31 cellular contexts compared by ENCODE assay signal in genomic region chr7:57404967-57405421, GRCh38. TPM values are rescaled to one million over a fixed set of nuclear protein-coding genes. Genes with fewer than 3 reads are reported as not detected.
DNase-seq lines count a peak whose midpoint lies in the region; ATAC-seq, FAIRE-seq and TF ChIP-seq lines count a peak whose summit lies in the region.
"Had no signal": no experiment of that assay in that cellular context is flagged by ENCODE, and none has a peak within 500 bp of the region (broad histone marks: within the 10 kb centered on the region; RNA-seq: fewer than 3 reads in every experiment).

No MANE protein-coding gene starts in this region.

- FAIRE-seq in urothelium cell line (lab: Jason Lieb, UNC): peak; percentile 77

- H3K4me2 ChIP-seq in neural progenitor cell: no peak overlapping the region
- H3K4me2 ChIP-seq: PC-9 had no signal

- H3K4me1 Mint-ChIP-seq in osteocyte (ENCODE audit: unreplicated experiment) (no peaks in the 10 kb centered on the region), neural progenitor cell (no peaks in the 10 kb centered on the region)

- no peak overlapping the region for H3K9ac ChIP-seq in adipocyte (ENCODE audit: low read length)
- no peak overlapping the region for H3K9ac ChIP-seq in neural progenitor cell
- H3K9ac ChIP-seq: GM23248 had no signal

- no peak for TF ChIP-seq CTCF in left ventricle myocardium inferior (IDR thresholded peaks at IDR 0.05; ENCODE audit: borderline replicate concordance)
- TF ChIP-seq CTCF in osteocyte (IDR thresholded peaks at IDR 0.05): no peak
- TF ChIP-seq CTCF in neural progenitor cell (IDR thresholded peaks at IDR 0.05): no peak

- H3K27me3 Mint-ChIP-seq in osteocyte (ENCODE audit: unreplicated experiment): no peaks in the 10 kb centered on the region
- H3K27me3 Mint-ChIP-seq in neural progenitor cell (ENCODE audit: insufficient read depth, low read depth): peaks cover 5% of the 10 kb centered on the region

- H3K4me3 ChIP-seq in adipocyte (ENCODE audit: low read length) (peak overlapping the region; percentile 76), left ventricle myocardium inferior (peak overlapping the region; percentile 72), neural progenitor cell (no peak overlapping the region), H7 (ENCODE audit: insufficient read depth, low read depth, low read length) (no peak overlapping the region)
- H3K4me3 ChIP-seq: GM23248, PC-9 had no signal

- no peaks in the 10 kb centered on the region for H3F3A ChIP-seq in neural progenitor cell (ENCODE audit: low read depth)

- H3K4me3 Mint-ChIP-seq in osteocyte (ENCODE audit: unreplicated experiment) (no peak overlapping the region), neural progenitor cell (no peak overlapping the region)
- H3K4me3 Mint-ChIP-seq: activated T-cell treated with anti-CD3 and anti-CD28 coated beads, Interleukin-2, amount 50 U/mL, for 72 hours had no signal

- no peaks in the 10 kb centered on the region for H3K36me3 Mint-ChIP-seq in osteocyte (ENCODE audit: unreplicated experiment)
- no peaks in the 10 kb centered on the region for H3K36me3 Mint-ChIP-seq in neural progenitor cell

- H3K27ac Mint-ChIP-seq in osteocyte (ENCODE audit: unreplicated experiment) (no peak overlapping the region), neural progenitor cell (no peak overlapping the region)
- H3K27ac Mint-ChIP-seq: activated T-cell treated with anti-CD3 and anti-CD28 coated beads, Interleukin-2, amount 50 U/mL, for 72 hours had no signal

- H3K27me3 ChIP-seq in adipocyte (replicated peaks; ENCODE audit: control insufficient read depth, insufficient read depth, low read length) (no peaks in the 10 kb centered on the region), left ventricle myocardium inferior (ENCODE audit: low read depth) (no peaks in the 10 kb centered on the region), neural progenitor cell (no peaks in the 10 kb centered on the region), H7 (ENCODE audit: control insufficient read depth, insufficient read depth, low read length) (no peaks in the 10 kb centered on the region)
- H3K27me3 ChIP-seq: breast epithelium had no signal

- H3K9me3 Mint-ChIP-seq in osteocyte (ENCODE audit: unreplicated experiment) (peaks cover 45% of the 10 kb centered on the region), neural progenitor cell (peaks cover 59% of the 10 kb centered on the region)

- peak overlapping the region; percentile 90 for H3K27ac ChIP-seq in left ventricle myocardium inferior (replicated peaks)
- H3K27ac ChIP-seq in neural progenitor cell: no peak overlapping the region
- H3K27ac ChIP-seq: breast epithelium, C4-2B, GM23248, PC-9, VCaP had no signal

- H3K79me2 ChIP-seq in neural progenitor cell (ENCODE audit: low read depth): no peaks in the 10 kb centered on the region

- H3K36me3 ChIP-seq in adipocyte (ENCODE audit: control insufficient read depth, insufficient read depth, low read length, severe bottlenecking) (no peaks in the 10 kb centered on the region), left ventricle myocardium inferior (no peaks in the 10 kb centered on the region), neural progenitor cell (no peaks in the 10 kb centered on the region), H7 (replicated peaks; ENCODE audit: control insufficient read depth, insufficient read depth, low read length) (no peaks in the 10 kb centered on the region)
- H3K36me3 ChIP-seq: breast epithelium had no signal

- H4K20me1 ChIP-seq in neural progenitor cell (ENCODE audit: low read depth): no peaks in the 10 kb centered on the region

- no peak for ATAC-seq in HG03354 (IDR thresholded peaks at IDR 0.05; ENCODE audit: poor library complexity, severe bottlenecking, unreplicated experiment)
- ATAC-seq: activated T-cell treated with anti-CD3 and anti-CD28 coated beads, Interleukin-2, amount 50 U/mL, for 72 hours had no signal

- H3K9me3 ChIP-seq in adipocyte (ENCODE audit: control insufficient read depth, low read length): peaks cover 4% of the 10 kb centered on the region
- H3K9me3 ChIP-seq in left ventricle myocardium inferior (replicated peaks): no peaks in the 10 kb centered on the region
- peaks cover 19% of the 10 kb centered on the region for H3K9me3 ChIP-seq in neural progenitor cell (ENCODE audit: low read depth)
- H3K9me3 ChIP-seq: Caco-2 had no signal

- H3K4me1 ChIP-seq in adipocyte (ENCODE audit: control insufficient read depth, insufficient read depth, low read length) (no peaks in the 10 kb centered on the region), left ventricle myocardium inferior (peaks cover 4% of the 10 kb centered on the region), neural progenitor cell (no peaks in the 10 kb centered on the region)
- H3K4me1 ChIP-seq: breast epithelium, Caco-2 had no signal

- H2AFZ ChIP-seq in neural progenitor cell (replicated peaks): no peak overlapping the region
- H2AFZ ChIP-seq: GM23248, PC-9 had no signal

- intact Hi-C loops in left ventricle myocardium inferior (cut with micrococcal nuclease): no loop called here

- DNase-seq in adipocyte (ENCODE audit: low read depth) (no peak), left ventricle myocardium inferior (no peak), osteocyte (ENCODE audit: extremely low spot score, unreplicated experiment) (peak; percentile 82), urothelium cell line (ENCODE audit: low spot score) (no peak), neural progenitor cell (ENCODE audit: low spot score) (no peak), H7 (no peak)
- DNase-seq: activated CD4-positive, alpha-beta T cell treated with anti-CD3 and anti-CD28 coated beads for 48 hours; activated naive CD4-positive, alpha-beta T cell treated with Interleukin-2 at 50 U/mL for 16 hours; activated T-cell treated with anti-CD3 and anti-CD28 coated beads, Interleukin-2, amount 50 U/mL, for 72 hours; Caco-2; DND-41; effector memory CD4-positive, alpha-beta T cell; foreskin fibroblast; GM23248; mesendoderm; NCI-H2171; NCI-H510A treated with DMSO at 0.1 percent for 48 hours; PC-9; stimulated activated CD4-positive, alpha-beta T cell treated with anti-CD3 and anti-CD28 coated beads, Interleukin-12 subunit alpha, Interleukin-12 subunit beta, amount 100 ng/mL, for 4 hours; stimulated activated CD4-positive, alpha-beta T cell treated with anti-CD3 and anti-CD28 coated beads, Interleukin-4, amount 100 ng/mL, for 1 hour; T-helper 9 cell had no signal

RNA-seq across cellular contexts. Expression of gene ZNF716, which starts 45.0 kb away (rescaled TPM):
- not detected for total RNA-seq in left ventricle myocardium inferior
- total RNA-seq in osteocyte: not detected in 2 replicates
- total RNA-seq in neural progenitor cell (ENCODE audit: low replicate concordance): not detected in 2 replicates
- not detected in 2 replicates for total RNA-seq in H7 (2014; rRNA removed; shearing (Covaris generic))
- total RNA-seq: activated CD8-positive, alpha-beta memory T cell treated with anti-CD3 and anti-CD28 coated beads for 36 hours; activated T-cell treated with anti-CD3 and anti-CD28 coated beads, Interleukin-2, amount 50 U/mL, for 72 hours; breast epithelium; Caco-2; GM23248; LHCN-M2; myocyte; PC-9; renal cortical epithelial cell; subcutaneous adipose tissue; ureter had no signal

Comparison
In these comparisons a context has a peak if more than half of its experiments do, and no peak if none do; other contexts are left out.
1. H3K4me3 ChIP-seq: peak in adipocyte (single experiment) and left ventricle myocardium inferior (single experiment); none in neural progenitor cell (single experiment) and H7 (single experiment).